9 cellular contexts compared by ENCODE assay signal in genomic region chr14:69056389-69056788, GRCh38.
DNase-seq lines count a peak whose midpoint lies in the region; ATAC-seq lines count a peak whose summit lies in the region.
"Had no signal": no experiment of that assay in that cellular context is flagged by ENCODE, and none has a peak within 500 bp of the region (broad histone marks: within the 10 kb centered on the region; RNA-seq: fewer than 3 reads in every experiment).

No MANE protein-coding gene starts in this region.

- peaks cover 0 to 24% of the 10 kb centered on the region in 2 donors for H3K4me1 ChIP-seq in muscle layer of duodenum (ENCODE audit: control insufficient read depth in 1 of 2, insufficient read depth in 2 of 2, low read length in 2 of 2)

- no peak for ATAC-seq in HG03571 (IDR thresholded peaks at IDR 0.05; ENCODE audit: unreplicated experiment)
- ATAC-seq: GM12878 had no signal

- no peaks in the 10 kb centered on the region for H3K27me3 ChIP-seq in muscle layer of duodenum (ENCODE audit: low read depth, low read length)

- in situ Hi-C loops in G401 (cut with HindIII; ENCODE audit: low sequenced_read_pairs) = no loop called here

- DNase-seq in G401 (ENCODE audit: low spot score) = peak; percentile 58
- DNase-seq in NCI-H2107 treated with DMSO at 0.1 percent for 48 hours (lab: John Stamatoyannopoulos, UW; ENCODE audit: unreplicated experiment) = peak; percentile 28
- DNase-seq in pons (ENCODE audit: low spot score) = no peak
- no peak for DNase-seq in HuH-7.5 (ENCODE audit: low spot score)
- no peak for DNase-seq in GF-D8 (lab: John Stamatoyannopoulos, UW)

- peak overlapping the region; percentile 11 for H3K27ac ChIP-seq in cingulate gyrus (ENCODE audit: low read depth, low read length)
- H3K27ac ChIP-seq in muscle layer of duodenum (ENCODE audit: low read length) = peak overlapping the region; percentile 61

- no peaks in the 10 kb centered on the region for H3K9me3 ChIP-seq in muscle layer of duodenum (ENCODE audit: control insufficient read depth in 1 of 2, low read length in 2 of 2)

- peaks cover 21 to 37% of the 10 kb centered on the region in 2 donors for H3K36me3 ChIP-seq in muscle layer of duodenum (ENCODE audit: control insufficient read depth in 1 of 2, insufficient read depth in 2 of 2, low read length in 2 of 2)

- H3K4me3 ChIP-seq in muscle layer of duodenum (ENCODE audit: low read depth in 1 of 2, low read length in 2 of 2) = no peak overlapping the region
- H3K4me3 ChIP-seq: GM12878 had no signal

Comparison
In these comparisons a context has a peak if more than half of its experiments do, and no peak if none do; other contexts are left out.
1. DNase-seq: peak in G401 (single experiment) and NCI-H2107 treated with DMSO at 0.1 percent for 48 hours (single experiment); none in pons (single experiment), HuH-7.5 (single experiment) and GF-D8 (single experiment).